In genomic region chr4:5888222-5888701, GRCh38 we compare ENCODE assay signal across 9 cellular contexts. TPM values are rescaled to one million over a fixed set of nuclear protein-coding genes. Genes with fewer than 3 reads are reported as not detected.
A peak's percentile ranks its signal among the peaks of the same experiment; 100 is the strongest.
DNase-seq lines count a peak whose midpoint lies in the region; ATAC-seq and TF ChIP-seq lines count a peak whose summit lies in the region.
"Had no signal": no experiment of that assay in that cellular context is flagged by ENCODE, and none has a peak within 500 bp of the region (broad histone marks: within the 10 kb centered on the region; RNA-seq: fewer than 3 reads in every experiment).

No MANE protein-coding gene starts in this region.

- H3K4me3 ChIP-seq in heart right ventricle (peak overlapping the region; percentile 27 to 62 (median 52)), rectal smooth muscle tissue (ENCODE audit: low read length) (peak overlapping the region; percentile 36), thyroid gland (replicated peaks in 1 of 3) (peak overlapping the region in 1 of 3 donors; percentile 29)

- H3K27me3 ChIP-seq in heart right ventricle (peaks cover 45 to 82% (median 76%) of the 10 kb centered on the region in 7 donors), rectal smooth muscle tissue (ENCODE audit: control insufficient read depth, insufficient read depth, low read length) (peaks cover 36% of the 10 kb centered on the region), thyroid gland (peaks cover 30% of the 10 kb centered on the region)

- H3K27ac ChIP-seq in heart right ventricle: no peak overlapping the region
- no peak overlapping the region for H3K27ac ChIP-seq in rectal smooth muscle tissue (ENCODE audit: low read depth, low read length)
- no peak overlapping the region for H3K27ac ChIP-seq in thyroid gland

- no peak for TF ChIP-seq POLR2A in thyroid gland (IDR thresholded peaks at IDR 0.05)

- DNase-seq in DMS79 treated with DMSO at 0.1 percent for 48 hours (lab: John Stamatoyannopoulos, UW) (peak; percentile 17), NCI-H510A treated with DMSO at 0.1 percent for 48 hours (lab: John Stamatoyannopoulos, UW) (peak; percentile 12), heart right ventricle (no peak), T-helper 1 cell (no peak), thyroid gland (no peak)
- no peak for DNase-seq in stimulated activated CD4-positive, alpha-beta T cell treated with anti-CD3 and anti-CD28 coated beads, Interleukin-12 subunit alpha, Interleukin-12 subunit beta, amount 100 ng/mL, for 4 hours
- no peak for DNase-seq in activated CD4-positive, alpha-beta T cell treated with anti-CD3 and anti-CD28 coated beads for 48 hours

- H3K9me3 ChIP-seq in heart right ventricle: no peaks in the 10 kb centered on the region
- H3K9me3 ChIP-seq in thyroid gland: no peaks in the 10 kb centered on the region

- TF ChIP-seq CTCF in heart right ventricle (IDR thresholded peaks at IDR 0.05): no peak
- TF ChIP-seq CTCF in thyroid gland (IDR thresholded peaks at IDR 0.05): no peak

- intact Hi-C loops in heart right ventricle (cut with DNase I): no loop called here
- intact Hi-C loops in thyroid gland (cut with DNase I): no loop called here

- H3K4me1 ChIP-seq in heart right ventricle: peaks cover 7 to 36% (median 21%) of the 10 kb centered on the region in 9 donors
- H3K4me1 ChIP-seq in rectal smooth muscle tissue (ENCODE audit: control insufficient read depth, insufficient read depth, low read length): peaks cover 3% of the 10 kb centered on the region
- peaks cover 10 to 11% of the 10 kb centered on the region in 2 donors for H3K4me1 ChIP-seq in thyroid gland

- peak in 1 of 8 donors; percentile 50 for ATAC-seq in heart right ventricle
- ATAC-seq: activated naive CD4-positive, alpha-beta T cell treated with anti-CD3 and anti-CD28 coated beads, Interleukin-2, amount 50 U/mL, for 72 hours had no signal

- H3K9ac ChIP-seq in rectal smooth muscle tissue (ENCODE audit: low read length): no peak overlapping the region

- 0 to 1% methylated on average over 38 to 55 of the region's 59 CpGs for WGBS in heart right ventricle, 2 donors
- WGBS in thyroid gland, 2 donors: 0% methylated on average over 2 of the region's 59 CpGs; no CpG with 5 or more reads in 1 of the 2 donors

- H3K36me3 ChIP-seq in heart right ventricle (no peaks in the 10 kb centered on the region), rectal smooth muscle tissue (ENCODE audit: control insufficient read depth, insufficient read depth, low read length) (no peaks in the 10 kb centered on the region), thyroid gland (no peaks in the 10 kb centered on the region)

RNA-seq across cellular contexts. Expression of gene CRMP1, which starts 4.6 kb away (rescaled TPM):
- total RNA-seq in heart right ventricle (1 to 10 TPM in 5 of 10 donors, under 1 TPM in 5; 0.40 to 1.9 (median 0.95) TPM), thyroid gland (1 to 10 TPM in 1 of 4 donors, under 1 TPM in 2, not detected in 1; 0.63 to 3.0 (median 0.81) TPM)
- 1 to 10 TPM in 1 of 2 donors, under 1 TPM in 1; 0.59 to 2.3 TPM for polyA plus RNA-seq in heart right ventricle
- total RNA-seq: activated naive CD4-positive, alpha-beta T cell treated with anti-CD3 and anti-CD28 coated beads, Interleukin-2, amount 50 U/mL, for 72 hours had no signal

Comparison
In these comparisons a context has a peak if more than half of its experiments do, and no peak if none do; other contexts are left out.
1. DNase-seq: peak in DMS79 treated with DMSO at 0.1 percent for 48 hours (single experiment) and NCI-H510A treated with DMSO at 0.1 percent for 48 hours (single experiment); none in heart right ventricle (0 of 2), stimulated activated CD4-positive, alpha-beta T cell treated with anti-CD3 and anti-CD28 coated beads, Interleukin-12 subunit alpha, Interleukin-12 subunit beta, amount 100 ng/mL, for 4 hours (single experiment), activated CD4-positive, alpha-beta T cell treated with anti-CD3 and anti-CD28 coated beads for 48 hours (single experiment), T-helper 1 cell (0 of 5) and thyroid gland (0 of 2).